In genomic region chr1:202133989-202134388, GRCh38 we compare ENCODE assay signal across 16 cellular contexts. TPM values are rescaled to one million over a fixed set of nuclear protein-coding genes. Genes with fewer than 3 reads are reported as not detected.
"Had no signal": no experiment of that assay in that cellular context is flagged by ENCODE, and none has a peak within 500 bp of the region (broad histone marks: within the 10 kb centered on the region; RNA-seq: fewer than 3 reads in every experiment).

No MANE protein-coding gene starts in this region.

- H3K27ac ChIP-seq: epithelial cell of prostate had no signal

- DNase-seq: activated CD4-positive, alpha-beta T cell treated with anti-CD3 and anti-CD28 coated beads, Interleukin-2, amount 50 U/mL, for 1 hour; activated naive CD4-positive, alpha-beta T cell treated with anti-CD3 and anti-CD28 coated beads, Interleukin-2, amount 50 U/mL, for 16 hours; activated T-cell treated with anti-CD3 and anti-CD28 coated beads for 4 hours; amygdala; effector CD8-positive, alpha-beta T cell; glutamatergic neuron; left colon; SIG-M5; stimulated activated CD4-positive, alpha-beta T cell treated with anti-CD3 and anti-CD28 coated beads, Interleukin-4, amount 100 ng/mL, for 1 hour; T-helper 2 cell had no signal

- ATAC-seq: left colon had no signal

RNA-seq across cellular contexts. Expression of gene GPR37L1, which starts 11.3 kb away (rescaled TPM):
- total RNA-seq: activated CD8-positive, alpha-beta memory T cell treated with anti-CD3 and anti-CD28 coated beads for 36 hours; activated T-helper 2 cell treated with anti-CD3 and anti-CD28 coated beads, Interferon-gamma antibody, Interleukin-2, Interleukin-4, amounts not matched to agents 10 μg/mL and 5 μg/mL and 100 μg/mL, durations not matched to agents 14 hours and 24 hours and 36 hours; osteocyte had no signal
- polyA plus RNA-seq: neural cell had no signal

RNA-seq across cellular contexts. Expression of gene PTPN7, which starts 26.4 kb away (rescaled TPM):
- total RNA-seq: osteocyte, renal cortical epithelial cell had no signal

RNA-seq across cellular contexts. Expression of gene LGR6, which starts 59.6 kb away (rescaled TPM):
- total RNA-seq: activated T-helper 2 cell treated with anti-CD3 and anti-CD28 coated beads, Interferon-gamma antibody, Interleukin-2, Interleukin-4, amounts not matched to agents 10 μg/mL and 5 μg/mL and 100 μg/mL, durations not matched to agents 14 hours and 24 hours and 36 hours had no signal
- polyA plus RNA-seq: neural cell had no signal
